Comparison of ENCODE assay signal across 8 cellular contexts in genomic region chrX:66731398-66731797, GRCh38.
DNase-seq lines count a peak whose midpoint lies in the region; ATAC-seq, FAIRE-seq and TF ChIP-seq lines count a peak whose summit lies in the region.

No MANE protein-coding gene starts in this region.

- no peak overlapping the region for H2AFZ ChIP-seq in neuronal stem cell (ENCODE audit: low read length)

- H2BK12ac ChIP-seq in neuronal stem cell (ENCODE audit: low read length), result no peak overlapping the region

- no peaks in the 10 kb centered on the region for H3K36me3 ChIP-seq in CD4-positive, CD25-positive, alpha-beta regulatory T cell (ENCODE audit: control insufficient read depth, insufficient read depth, low read length)
- H3K36me3 ChIP-seq in neuronal stem cell (replicated peaks in 1 of 2; ENCODE audit: control insufficient read depth in 2 of 2, insufficient read depth in 2 of 2, low read length in 2 of 2), result no peaks in the 10 kb centered on the region

- H3K27me3 ChIP-seq in CD4-positive, CD25-positive, alpha-beta regulatory T cell (ENCODE audit: control insufficient read depth, insufficient read depth, low read length), result no peaks in the 10 kb centered on the region
- no peaks in the 10 kb centered on the region for H3K27me3 ChIP-seq in neuronal stem cell (ENCODE audit: control insufficient read depth in 3 of 3, insufficient read depth in 3 of 3, low read depth in 1 of 3, low read length in 3 of 3)

- H3K4me1 Mint-ChIP-seq in CD4-positive, CD25-positive, alpha-beta regulatory T cell, result peaks cover 0 to 2% (median 0%) of the 10 kb centered on the region in 4 donors

- no peak overlapping the region for H4K91ac ChIP-seq in neuronal stem cell (ENCODE audit: low read depth, low read length, poor library complexity)

- no peak overlapping the region for H3K23ac ChIP-seq in neuronal stem cell (ENCODE audit: low read depth, low read length, poor library complexity)

- no peaks in the 10 kb centered on the region for H3K79me1 ChIP-seq in neuronal stem cell (ENCODE audit: low read depth, low read length)

- no peak overlapping the region for H2BK5ac ChIP-seq in neuronal stem cell (ENCODE audit: low read length)

- H3K4me2 ChIP-seq in neuronal stem cell (ENCODE audit: insufficient read depth, low read length, poor library complexity, severe bottlenecking), result no peak overlapping the region

- peaks cover 0 to 3% (median 0%) of the 10 kb centered on the region in 7 donors for H3K9me3 Mint-ChIP-seq in CD4-positive, CD25-positive, alpha-beta regulatory T cell

- H3K4ac ChIP-seq in neuronal stem cell (ENCODE audit: low read length), result no peak overlapping the region

- no peak overlapping the region for H3K27ac ChIP-seq in CD4-positive, CD25-positive, alpha-beta regulatory T cell (ENCODE audit: insufficient read depth, low read length, poor library complexity, severe bottlenecking)
- no peak overlapping the region for H3K27ac ChIP-seq in neuronal stem cell (replicated peaks; ENCODE audit: low read length)

- no peak overlapping the region for H3K14ac ChIP-seq in neuronal stem cell (ENCODE audit: low read length)

- H3K4me3 Mint-ChIP-seq in CD4-positive, CD25-positive, alpha-beta regulatory T cell, result no peak overlapping the region

- no peak overlapping the region for H3K9ac ChIP-seq in neuronal stem cell (ENCODE audit: low read depth, low read length, poor library complexity)

- H3K36me3 Mint-ChIP-seq in CD4-positive, CD25-positive, alpha-beta regulatory T cell, result no peaks in the 10 kb centered on the region

- H3K4me1 ChIP-seq in CD4-positive, CD25-positive, alpha-beta regulatory T cell (ENCODE audit: control insufficient read depth, insufficient read depth, low read length, poor library complexity, severe bottlenecking), result no peaks in the 10 kb centered on the region
- H3K4me1 ChIP-seq in neuronal stem cell (ENCODE audit: control insufficient read depth in 2 of 2, insufficient read depth in 1 of 2, low read depth in 1 of 2, low read length in 2 of 2), result no peaks in the 10 kb centered on the region

- FAIRE-seq in H54 (lab: Jason Lieb, UNC), result no peak

- no peak overlapping the region for H3K4me3 ChIP-seq in CD4-positive, CD25-positive, alpha-beta regulatory T cell (ENCODE audit: low read depth, low read length)
- H3K4me3 ChIP-seq in choroid plexus epithelial cell (ENCODE audit: low read depth, low read length) (no peak overlapping the region), neuronal stem cell (ENCODE audit: low read length in 2 of 2) (no peak overlapping the region)

- no peak overlapping the region for H2AK5ac ChIP-seq in neuronal stem cell (ENCODE audit: low read depth, low read length)

- H3K9me3 ChIP-seq in CD4-positive, CD25-positive, alpha-beta regulatory T cell (ENCODE audit: control insufficient read depth in 2 of 2, low read length in 2 of 2), result no peaks in the 10 kb centered on the region
- no peaks in the 10 kb centered on the region for H3K9me3 ChIP-seq in neuronal stem cell (replicated peaks in 1 of 2; ENCODE audit: control insufficient read depth in 2 of 2, insufficient read depth in 1 of 2, low read depth in 1 of 2, low read length in 2 of 2)

- no peak overlapping the region for H3K27ac Mint-ChIP-seq in CD4-positive, CD25-positive, alpha-beta regulatory T cell

- H3K27me3 Mint-ChIP-seq in CD4-positive, CD25-positive, alpha-beta regulatory T cell, result peaks cover 4% of the 10 kb centered on the region

- TF ChIP-seq POLR2A in H54 (IDR thresholded peaks at IDR 0.05; ENCODE audit: low read depth, low read length), result no peak

- peak; percentile 54 for TF ChIP-seq CTCF in choroid plexus epithelial cell (conservative IDR thresholded peaks at IDR 0.05; ENCODE audit: low read depth, low read length)

- no peak overlapping the region for H2BK120ac ChIP-seq in neuronal stem cell (ENCODE audit: low read depth, low read length)

- no CpG with 5 or more reads among the region's 2 CpGs for WGBS in neuronal stem cell (ENCODE audit: extremely low coverage in 2 of 2, insufficient read length in 2 of 2, insufficient replicate concordance in 1 of 2), 2 donors

- no peak overlapping the region for H2BK15ac ChIP-seq in neuronal stem cell (ENCODE audit: low read length)

- no peak overlapping the region for H4K8ac ChIP-seq in neuronal stem cell (ENCODE audit: low read depth, low read length)

- no peak for ATAC-seq in CD4-positive, CD25-positive, alpha-beta regulatory T cell (ENCODE audit: low read depth in 2 of 2)

- no peak overlapping the region for H3K18ac ChIP-seq in neuronal stem cell (ENCODE audit: low read length)

- DNase-seq in CD4-positive, CD25-positive, alpha-beta regulatory T cell, result peak in 2 of 3 donors; percentile 25 to 44
- DNase-seq in GM19238 (ENCODE audit: insufficient read length, low spot score) (peak; percentile 1), NCI-H1694 treated with DMSO at 0.1 percent for 48 hours (lab: John Stamatoyannopoulos, UW) (peak; percentile 0), choroid plexus epithelial cell (ENCODE audit: low read depth) (peak; percentile 72), neuronal stem cell (ENCODE audit: low spot score) (peak; percentile 18), NCI-H128 (lab: John Stamatoyannopoulos, UW; ENCODE audit: unreplicated experiment) (no peak), H54 (ENCODE audit: insufficient read length, low spot score) (no peak)
- DNase-seq in stimulated activated CD4-positive, alpha-beta T cell treated with anti-CD3 and anti-CD28 coated beads, Interleukin-2, amount 100 ng/mL, for 48 hours, result no peak

Comparison
In these comparisons a context has a peak if more than half of its experiments do, and no peak if none do; other contexts are left out.
1. DNase-seq: peak in CD4-positive, CD25-positive, alpha-beta regulatory T cell (2 of 3), GM19238 (single experiment), NCI-H1694 treated with DMSO at 0.1 percent for 48 hours (single experiment), choroid plexus epithelial cell (single experiment) and neuronal stem cell (single experiment); none in NCI-H128 (single experiment), H54 (single experiment) and stimulated activated CD4-positive, alpha-beta T cell treated with anti-CD3 and anti-CD28 coated beads, Interleukin-2, amount 100 ng/mL, for 48 hours (0 of 2).